8 cellular contexts compared by ENCODE assay signal in the genomic region with DNA sequence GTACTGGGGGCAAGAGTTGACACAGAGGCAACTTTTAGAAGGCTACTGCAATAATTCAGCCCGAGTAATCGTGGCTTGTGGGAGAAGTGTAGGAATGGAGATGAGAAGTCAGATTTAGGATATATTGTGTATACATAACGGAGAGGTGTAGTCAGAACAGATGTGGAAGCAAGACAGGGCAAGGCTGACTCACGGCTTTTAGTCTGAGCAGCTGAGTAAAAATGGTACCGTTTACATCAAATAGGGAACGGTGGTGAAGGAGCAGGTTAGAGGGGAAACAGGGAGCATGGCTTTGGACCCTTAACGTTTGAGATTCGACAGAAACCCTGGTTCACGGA. TPM values are rescaled to one million over a fixed set of nuclear protein-coding genes. Genes with fewer than 3 reads are reported as not detected.
A peak's percentile ranks its signal among the peaks of the same experiment; 100 is the strongest.
DNase-seq lines count a peak whose midpoint lies in the region; ATAC-seq and TF ChIP-seq lines count a peak whose summit lies in the region.

No MANE protein-coding gene starts in this region.

- peak overlapping the region; percentile 84 to 97 for H3K4me3 Mint-ChIP-seq in activated T-cell treated with anti-CD3 and anti-CD28 coated beads, Interleukin-2, amount 50 U/mL, for 72 hours

- no peaks in the 10 kb centered on the region for H3K27me3 ChIP-seq in BLaER1 treated with 17β-estradiol and CSF1 and Interleukin-3, amounts not matched to agents 10 nM and 100 nM
- no peaks in the 10 kb centered on the region for H3K27me3 ChIP-seq in HL-60 (ENCODE audit: insufficient read depth, poor library complexity, severe bottlenecking)

- H3K27ac ChIP-seq in BLaER1 treated with 17β-estradiol and CSF1 and Interleukin-3, amounts not matched to agents 10 nM and 100 nM = peak overlapping the region; percentile 97 to 100 (median 99)
- H3K27ac ChIP-seq in HL-60 (replicated peaks) (peak overlapping the region; percentile 99), skin epidermis (peak overlapping the region; percentile 93 to 100 (median 99))

- TF ChIP-seq CTCF in HL-60 (IDR thresholded peaks at IDR 0.05; ENCODE audit: insufficient read depth, low read length) = no peak

- DNase-seq in HL-60 (ENCODE audit: low read depth in 1 of 2, low spot score in 1 of 2) (no peak), glomerular visceral epithelial cell (ENCODE audit: extremely low spot score) (peak; percentile 39), DMS153 treated with DMSO at 0.1 percent for 48 hours (lab: John Stamatoyannopoulos, UW; ENCODE audit: unreplicated experiment) (no peak), NCI-H1105 (lab: John Stamatoyannopoulos, UW) (no peak)
- DNase-seq in activated T-cell treated with anti-CD3 and anti-CD28 coated beads, Interleukin-2, amount 50 U/mL, for 72 hours = peak; percentile 75 to 83

- H3K9ac ChIP-seq in BLaER1 treated with 17β-estradiol and CSF1 and Interleukin-3, amounts not matched to agents 10 nM and 100 nM = peak overlapping the region; percentile 98 to 100 (median 100)

- no peaks in the 10 kb centered on the region for H3K9me3 Mint-ChIP-seq in activated T-cell treated with anti-CD3 and anti-CD28 coated beads, Interleukin-2, amount 50 U/mL, for 72 hours

- no peaks in the 10 kb centered on the region for H3K27me3 Mint-ChIP-seq in activated T-cell treated with anti-CD3 and anti-CD28 coated beads, Interleukin-2, amount 50 U/mL, for 72 hours (ENCODE audit: low read depth)

- peaks cover 0 to 25% (median 10%) of the 10 kb centered on the region in 11 experiments; a peak in 10 of 22 replicates for H3K36me3 ChIP-seq in BLaER1 treated with 17β-estradiol and CSF1 and Interleukin-3, amounts not matched to agents 10 nM and 100 nM

- peak overlapping the region; percentile 79 to 98 (median 94) for H3K4me2 ChIP-seq in BLaER1 treated with 17β-estradiol and CSF1 and Interleukin-3, amounts not matched to agents 10 nM and 100 nM

- peak; percentile 22 for ATAC-seq in GM18909 (IDR thresholded peaks at IDR 0.05; ENCODE audit: poor library complexity, unreplicated experiment)
- peak; percentile 84 to 85 for ATAC-seq in activated T-cell treated with anti-CD3 and anti-CD28 coated beads, Interleukin-2, amount 50 U/mL, for 72 hours (replicated peaks in 1 of 2)

- H3K4me1 Mint-ChIP-seq in activated T-cell treated with anti-CD3 and anti-CD28 coated beads, Interleukin-2, amount 50 U/mL, for 72 hours (ENCODE audit: low read depth) = peaks cover 50% of the 10 kb centered on the region

- H3K27ac Mint-ChIP-seq in activated T-cell treated with anti-CD3 and anti-CD28 coated beads, Interleukin-2, amount 50 U/mL, for 72 hours = peak overlapping the region; percentile 95

- peaks cover 47 to 64% (median 56%) of the 10 kb centered on the region in 10 experiments for H3K4me1 ChIP-seq in BLaER1 treated with 17β-estradiol and CSF1 and Interleukin-3, amounts not matched to agents 10 nM and 100 nM

- peaks cover 8 to 10% of the 10 kb centered on the region in 2 donors for H3K36me3 Mint-ChIP-seq in activated T-cell treated with anti-CD3 and anti-CD28 coated beads, Interleukin-2, amount 50 U/mL, for 72 hours (ENCODE audit: insufficient read depth in 2 of 2)

- H4K20me1 ChIP-seq in BLaER1 treated with 17β-estradiol and CSF1 and Interleukin-3, amounts not matched to agents 10 nM and 100 nM = peaks cover 32 to 39% (median 34%) of the 10 kb centered on the region in 11 experiments

- H3K4me3 ChIP-seq in BLaER1 treated with 17β-estradiol and CSF1 and Interleukin-3, amounts not matched to agents 10 nM and 100 nM = peak overlapping the region; percentile 88 to 99 (median 97)
- H3K4me3 ChIP-seq in HL-60 (replicated peaks; ENCODE audit: insufficient read depth, low read length) (peak overlapping the region; percentile 51), skin epidermis (peak overlapping the region; percentile 78 to 99 (median 91))

- no peaks in the 10 kb centered on the region for H3K9me3 ChIP-seq in BLaER1 treated with 17β-estradiol and CSF1 and Interleukin-3, amounts not matched to agents 10 nM and 100 nM (replicated peaks in 1 of 11)

RNA-seq across cellular contexts. Expression of a gene that starts 0.8 kb away (rescaled TPM):
- 100 to 1,000 TPM; 112 to 130 TPM for total RNA-seq in activated T-cell treated with anti-CD3 and anti-CD28 coated beads, Interleukin-2, amount 50 U/mL, for 72 hours

Comparison
In these comparisons a context has a peak if more than half of its experiments do, and no peak if none do; other contexts are left out.
1. DNase-seq: peak in activated T-cell treated with anti-CD3 and anti-CD28 coated beads, Interleukin-2, amount 50 U/mL, for 72 hours (2 of 2) and glomerular visceral epithelial cell (single experiment); none in HL-60 (0 of 2), DMS153 treated with DMSO at 0.1 percent for 48 hours (single experiment) and NCI-H1105 (single experiment).
2. Peak in every context shown above with its lines, with median percentiles within 50 percentile points of each other: H3K27ac ChIP-seq and H3K4me3 ChIP-seq.